Comparison of ENCODE assay signal across 8 cellular contexts in genomic region chr6:99434702-99435530, GRCh38. TPM values are rescaled to one million over a fixed set of nuclear protein-coding genes. Genes with fewer than 3 reads are reported as not detected.
A peak's percentile ranks its signal among the peaks of the same experiment; 100 is the strongest.
DNase-seq lines count a peak whose midpoint lies in the region; ATAC-seq and TF ChIP-seq lines count a peak whose summit lies in the region.

No MANE protein-coding gene starts in this region.

- DNase-seq in BE2C (no peak), RPMI8226 (peak; percentile 6), fibroblast of mammary gland (ENCODE audit: low read depth) (peak; percentile 47), renal cortical epithelial cell (ENCODE audit: low read depth) (peak; percentile 55), H4 (ENCODE audit: low spot score) (no peak)

- peak; percentile 42; the same call in 1 of the 2 replicates for TF ChIP-seq CTCF in BE2C (IDR thresholded peaks at IDR 0.05; ENCODE audit: low read depth, low read length)
- peak; percentile 61 for TF ChIP-seq CTCF in fibroblast of mammary gland (conservative IDR thresholded peaks at IDR 0.05; ENCODE audit: control insufficient read depth, insufficient read depth, low read depth, low read length)

- H3K36me3 Mint-ChIP-seq in activated T-helper 17 cell treated with anti-CD3 and anti-CD28 coated beads, Interleukin-2, amount 50 U/mL, for 72 hours (ENCODE audit: low read depth) = peaks cover 36% of the 10 kb centered on the region

- peak; percentile 89 for ATAC-seq in GM18858 (IDR thresholded peaks at IDR 0.05; ENCODE audit: unreplicated experiment)
- peak; percentile 80 for ATAC-seq in HG03159 (IDR thresholded peaks at IDR 0.05; ENCODE audit: unreplicated experiment)
- ATAC-seq in activated T-helper 17 cell treated with anti-CD3 and anti-CD28 coated beads, Interleukin-2, amount 50 U/mL, for 72 hours (replicated peaks) = no peak

- no peaks in the 10 kb centered on the region for H3K4me1 Mint-ChIP-seq in activated T-helper 17 cell treated with anti-CD3 and anti-CD28 coated beads, Interleukin-2, amount 50 U/mL, for 72 hours

- H3K27me3 Mint-ChIP-seq in activated T-helper 17 cell treated with anti-CD3 and anti-CD28 coated beads, Interleukin-2, amount 50 U/mL, for 72 hours = no peaks in the 10 kb centered on the region

- H3K27ac Mint-ChIP-seq in activated T-helper 17 cell treated with anti-CD3 and anti-CD28 coated beads, Interleukin-2, amount 50 U/mL, for 72 hours = no peak overlapping the region

- H3K4me3 ChIP-seq in BE2C (ENCODE audit: low read depth, low read length) (no peak overlapping the region), fibroblast of mammary gland (ENCODE audit: control insufficient read depth, low read depth, low read length) (no peak overlapping the region)

- H3K4me1 ChIP-seq in BE2C = no peaks in the 10 kb centered on the region

- H3K4me3 Mint-ChIP-seq in activated T-helper 17 cell treated with anti-CD3 and anti-CD28 coated beads, Interleukin-2, amount 50 U/mL, for 72 hours = no peak overlapping the region

- no peaks in the 10 kb centered on the region for H3K9me3 ChIP-seq in BE2C

- no peaks in the 10 kb centered on the region; the same call in 1 of the 2 replicates for H3K27me3 ChIP-seq in BE2C

- H3K9me3 Mint-ChIP-seq in activated T-helper 17 cell treated with anti-CD3 and anti-CD28 coated beads, Interleukin-2, amount 50 U/mL, for 72 hours = no peaks in the 10 kb centered on the region

- H3K36me3 ChIP-seq in BE2C = 0 out of 2 replicates have a peak, but pooled peaks cover 2% of the 10 kb centered on the region

RNA-seq across cellular contexts. Expression of gene PNISR, which starts 9.8 kb away (rescaled TPM):
- 79.2 TPM for polyA plus RNA-seq in BE2C (2012; ENCODE audit: insufficient read depth, insufficient read length, low read depth)
- total RNA-seq in renal cortical epithelial cell = 30.7 and 79.4 TPM in 2 replicates
- 22.4 and 22.9 TPM in 2 replicates for total RNA-seq in H4 (2014; rRNA removed; shearing (Covaris generic))
- 100 to 1,000 TPM; 115 to 288 TPM for total RNA-seq in activated T-helper 17 cell treated with anti-CD3 and anti-CD28 coated beads, Interleukin-2, amount 50 U/mL, for 72 hours

RNA-seq across cellular contexts. Expression of gene COQ3, which starts 40.9 kb away (rescaled TPM):
- polyA plus RNA-seq in BE2C (2012; ENCODE audit: insufficient read depth, insufficient read length, low read depth) = 6.6 TPM
- total RNA-seq in renal cortical epithelial cell = 4.4 and 8.3 TPM in 2 replicates
- 19.0 and 21.5 TPM in 2 replicates for total RNA-seq in H4 (2014; rRNA removed; shearing (Covaris generic))
- 1 to 10 TPM; 3.0 to 6.9 TPM for total RNA-seq in activated T-helper 17 cell treated with anti-CD3 and anti-CD28 coated beads, Interleukin-2, amount 50 U/mL, for 72 hours

Comparison
In these comparisons a context has a peak if more than half of its experiments do, and no peak if none do; other contexts are left out.
1. DNase-seq: peak in RPMI8226 (single experiment), fibroblast of mammary gland (single experiment) and renal cortical epithelial cell (single experiment); none in BE2C (single experiment) and H4 (single experiment).